8 cellular contexts compared by ENCODE assay signal in the genomic region with DNA sequence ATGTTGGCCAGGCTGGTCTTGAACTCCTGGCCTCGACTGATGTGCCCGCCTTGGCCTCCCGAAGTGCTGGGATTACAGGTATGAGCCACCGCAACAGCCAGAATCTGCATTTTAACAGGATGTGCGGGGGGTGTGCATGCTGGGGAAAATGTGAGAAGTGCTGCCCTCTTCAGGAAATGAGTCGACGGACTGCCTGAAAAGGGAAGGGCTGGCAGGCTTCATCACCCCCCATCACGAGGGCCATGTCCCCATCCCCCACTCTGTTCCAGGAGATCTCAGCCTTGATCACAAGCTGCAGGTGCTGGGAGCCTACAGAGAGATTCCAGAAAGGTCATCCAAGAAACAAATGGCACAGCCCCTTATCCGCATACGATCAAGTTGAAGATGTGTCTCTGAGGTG.
DNase-seq lines count a peak whose midpoint lies in the region; ATAC-seq and TF ChIP-seq lines count a peak whose summit lies in the region.

No MANE protein-coding gene starts in this region.

- POLR2A ChIA-PET in PC-9 (lab: Charles Lee; ENCODE audit: unreplicated experiment), result no interaction called here

- H3K9me2 ChIP-seq in PC-9 (ENCODE audit: insufficient read depth), result no peaks in the 10 kb centered on the region

- H3K27me3 ChIP-seq in iPS DF 6.9 (ENCODE audit: control insufficient read depth, insufficient read depth, low read length) (no peaks in the 10 kb centered on the region), PC-9 (ENCODE audit: insufficient read depth, low read depth) (peaks cover 92% of the 10 kb centered on the region)

- no peaks in the 10 kb centered on the region; the same call in 1 of the 2 replicates for H3K4me1 ChIP-seq in iPS DF 6.9 (ENCODE audit: control insufficient read depth, insufficient read depth, low read length)
- H3K4me1 ChIP-seq in PC-9 (replicated peaks; ENCODE audit: insufficient read depth), result no peaks in the 10 kb centered on the region

- no peaks in the 10 kb centered on the region for H3F3A ChIP-seq in PC-9 (ENCODE audit: insufficient read depth, low read depth)

- peak; percentile 73 for DNase-seq in CD14-positive monocyte (ENCODE audit: low spot score)
- peak; percentile 29 for DNase-seq in H4 (ENCODE audit: low spot score)
- DNase-seq in SK-N-DZ (ENCODE audit: low spot score), result peak; percentile 11
- peak; percentile 39 for DNase-seq in iPS DF 6.9 (ENCODE audit: low read depth, low spot score)
- DNase-seq in PC-9, result no peak
- no peak for DNase-seq in DMS79 (lab: John Stamatoyannopoulos, UW)
- DNase-seq in hepatic stellate cell (ENCODE audit: low spot score), result no peak

- no peak overlapping the region for H2AFZ ChIP-seq in PC-9

- no peak overlapping the region for H3K4me2 ChIP-seq in PC-9

- no peak overlapping the region for H3K27ac ChIP-seq in iPS DF 6.9 (ENCODE audit: low read length)
- H3K27ac ChIP-seq in PC-9, result no peak overlapping the region

- no TSS peak for BruUV-seq in PC-9 (replicated peaks; lab: Mats Ljungman, UMichigan)

- peaks cover 6 to 12% (median 12%) of the 10 kb centered on the region in 3 donors for H3K27me3 Mint-ChIP-seq in CD14-positive monocyte (ENCODE audit: low read depth in 3 of 3)

- intact Hi-C loops in CD14-positive monocyte (cut with micrococcal nuclease), result no loop called here
- intact Hi-C loops in PC-9 (cut with micrococcal nuclease; ENCODE audit: unreplicated experiment), result no loop called here

- no peaks in the 10 kb centered on the region for H3K9me3 Mint-ChIP-seq in CD14-positive monocyte

- H3K4me1 Mint-ChIP-seq in CD14-positive monocyte, result peaks cover 45% of the 10 kb centered on the region

- H3K36me3 Mint-ChIP-seq in CD14-positive monocyte, result no peaks in the 10 kb centered on the region

- H4K20me1 ChIP-seq in PC-9 (ENCODE audit: insufficient read depth), result no peaks in the 10 kb centered on the region

- peak overlapping the region in 3 of 7 donors; percentile 23 to 64 (median 45) for H3K27ac Mint-ChIP-seq in CD14-positive monocyte

- no peak for ATAC-seq in HG02884 (IDR thresholded peaks at IDR 0.05; ENCODE audit: unreplicated experiment)

- no CpG with 5 or more reads among the region's 10 CpGs for WGBS in iPS DF 6.9 (ENCODE audit: insufficient coverage, insufficient read length)

- H3K4me3 ChIP-seq in iPS DF 6.9 (ENCODE audit: low read length), result no peak overlapping the region
- no peak overlapping the region for H3K4me3 ChIP-seq in PC-9

- H3K4me3 Mint-ChIP-seq in CD14-positive monocyte, result no peak overlapping the region

- H3K79me2 ChIP-seq in PC-9 (ENCODE audit: low read depth), result no peaks in the 10 kb centered on the region

- CTCF ChIA-PET in PC-9 (lab: Charles Lee), result no interaction called here

- no peaks in the 10 kb centered on the region for H3K9me3 ChIP-seq in iPS DF 6.9 (ENCODE audit: control insufficient read depth, insufficient read depth, low read length)
- no peaks in the 10 kb centered on the region for H3K9me3 ChIP-seq in PC-9 (ENCODE audit: insufficient read depth, low read depth)

- H3K36me3 ChIP-seq in iPS DF 6.9 (ENCODE audit: control insufficient read depth, insufficient read depth, low read length) (no peaks in the 10 kb centered on the region), PC-9 (ENCODE audit: low read depth) (no peaks in the 10 kb centered on the region)

- peak; percentile 34 for TF ChIP-seq CTCF in CD14-positive monocyte (IDR thresholded peaks at IDR 0.05)
- TF ChIP-seq CTCF in PC-9 (conservative IDR thresholded peaks at IDR 0.05), result no peak

Comparison
In these comparisons a context has a peak if more than half of its experiments do, and no peak if none do; other contexts are left out.
1. DNase-seq: peak in CD14-positive monocyte (single experiment), H4 (single experiment), SK-N-DZ (single experiment) and iPS DF 6.9 (single experiment); none in PC-9 (0 of 2), DMS79 (single experiment) and hepatic stellate cell (single experiment).